Comparison of ENCODE assay signal across 27 cellular contexts in genomic region chr14:55535521-55536207, GRCh38. TPM values are rescaled to one million over a fixed set of nuclear protein-coding genes. Genes with fewer than 3 reads are reported as not detected.
DNase-seq lines count a peak whose midpoint lies in the region; ATAC-seq, FAIRE-seq and TF ChIP-seq lines count a peak whose summit lies in the region.
"Had no signal": no experiment of that assay in that cellular context is flagged by ENCODE, and none has a peak within 500 bp of the region (broad histone marks: within the 10 kb centered on the region; RNA-seq: fewer than 3 reads in every experiment).

No MANE protein-coding gene starts in this region.

- ATAC-seq in GM18511 (IDR thresholded peaks at IDR 0.05; ENCODE audit: unreplicated experiment): peak; percentile 26
- peak; percentile 83 for ATAC-seq in PC-3
- ATAC-seq in GM21723 (IDR thresholded peaks at IDR 0.05; ENCODE audit: unreplicated experiment): no peak
- ATAC-seq: activated CD4-positive, CD25-positive, alpha-beta regulatory T cell treated with anti-CD3 and anti-CD28 coated beads, Interleukin-2, amount 50 U/mL, for 24 hours; activated CD8-positive, alpha-beta T cell treated with anti-CD3 and anti-CD28 coated beads for 36 hours; body of pancreas; HCT116; heart right ventricle; left cardiac atrium; right lobe of liver; stimulated activated effector memory CD8-positive, alpha-beta T cell treated with anti-CD3 and anti-CD28 coated beads, Interleukin-12 subunit alpha, Interleukin-12 subunit beta, amount 100 ng/mL, for 72 hours had no signal

- no peak overlapping the region for H3K4me3 ChIP-seq in PC-3 (ENCODE audit: low read length)
- no peak overlapping the region for H3K4me3 ChIP-seq in endothelial cell of umbilical vein (replicated peaks in 1 of 3; ENCODE audit: insufficient read depth in 1 of 3, low read depth in 1 of 3, low read length in 3 of 3)
- H3K4me3 ChIP-seq in mesendoderm (ENCODE audit: low read length): no peak overlapping the region
- no peak overlapping the region for H3K4me3 ChIP-seq in foreskin fibroblast (ENCODE audit: low read depth in 1 of 2, low read length in 2 of 2)
- H3K4me3 ChIP-seq: BLaER1, body of pancreas, GM12878, heart right ventricle, Peyer's patch, right lobe of liver, upper lobe of left lung had no signal

- H3K18ac ChIP-seq in mesendoderm (ENCODE audit: low read length): no peak overlapping the region

- no peak overlapping the region for H3K4ac ChIP-seq in mesendoderm (ENCODE audit: low read depth, low read length)

- TF ChIP-seq CTCF in PC-3 (conservative IDR thresholded peaks at IDR 0.05; ENCODE audit: low read depth, low read length) (no peak), endothelial cell of umbilical vein (IDR thresholded peaks at IDR 0.05; ENCODE audit: extremely low read depth in 1 of 2, insufficient read depth in 1 of 2, low read depth in 1 of 2, low read length in 2 of 2) (no peak), foreskin fibroblast (IDR thresholded peaks at IDR 0.05; ENCODE audit: low read depth, low read length) (no peak)

- CTCF ChIA-PET in PC-3 (lab: Charles Lee): no interaction called here
- CTCF ChIA-PET in endothelial cell of umbilical vein (lab: Charles Lee): interaction anchor here (0.6 to 1.4 kb wide), 8 partner anchors 12 to 968 kb away, joined by 3 to 6 read pairs (median 3); no protein-coding TSS in a partner anchor

- no peaks in the 10 kb centered on the region for H3K79me1 ChIP-seq in mesendoderm (ENCODE audit: low read length)

- no peak overlapping the region for H2AK5ac ChIP-seq in mesendoderm (ENCODE audit: low read length)

- dilution Hi-C loops in endothelial cell of umbilical vein (cut with MboI; ENCODE audit: extremely low pct_ligation_motif_present, low sequenced_read_pairs): no loop called here

- no peaks in the 10 kb centered on the region for H3K27me3 ChIP-seq in PC-3 (ENCODE audit: low read length)
- H3K27me3 ChIP-seq in endothelial cell of umbilical vein (ENCODE audit: control insufficient read depth in 2 of 2, insufficient read depth in 2 of 2, low read length in 2 of 2): no peaks in the 10 kb centered on the region
- no peaks in the 10 kb centered on the region for H3K27me3 ChIP-seq in mesendoderm (ENCODE audit: insufficient read depth, low read length, poor library complexity)
- H3K27me3 ChIP-seq: BLaER1, body of pancreas, heart right ventricle, Peyer's patch, right lobe of liver, upper lobe of left lung had no signal

- H3K56ac ChIP-seq in mesendoderm (ENCODE audit: low read length): no peak overlapping the region

- H3K4me2 ChIP-seq in PC-3 (ENCODE audit: low read length): peak overlapping the region; percentile 23
- peak overlapping the region; percentile 35 for H3K4me2 ChIP-seq in endothelial cell of umbilical vein (ENCODE audit: insufficient read depth, low read length)
- H3K4me2 ChIP-seq in mesendoderm (ENCODE audit: low read length): no peak overlapping the region
- H3K4me2 ChIP-seq: BLaER1 had no signal

- peak; percentile 87 for FAIRE-seq in endothelial cell of umbilical vein (lab: Jason Lieb, UNC)
- FAIRE-seq: GM12878 had no signal

- H3K9me3 ChIP-seq in PC-3 (ENCODE audit: low read length) (no peaks in the 10 kb centered on the region), endothelial cell of umbilical vein (replicated peaks; ENCODE audit: control insufficient read depth, insufficient read depth, low read length) (no peaks in the 10 kb centered on the region)
- H3K9me3 ChIP-seq: body of pancreas, right lobe of liver had no signal

- H2BK5ac ChIP-seq in mesendoderm (ENCODE audit: low read length): no peak overlapping the region

- H3K23ac ChIP-seq in mesendoderm (ENCODE audit: low read length): no peak overlapping the region

- BruUV-seq in PC-3 (replicated peaks; lab: Mats Ljungman, UMichigan) (no TSS peak), endothelial cell of umbilical vein (replicated peaks; lab: Mats Ljungman, UMichigan) (no TSS peak)

- H3K9me2 ChIP-seq in PC-3 (replicated peaks; ENCODE audit: low read length): no peaks in the 10 kb centered on the region

- H4K5ac ChIP-seq in mesendoderm (ENCODE audit: low read length): no peak overlapping the region

- POLR2A ChIA-PET in PC-3 (lab: Charles Lee; ENCODE audit: unreplicated experiment): no interaction called here
- POLR2A ChIA-PET in endothelial cell of umbilical vein (lab: Charles Lee): interaction anchor here (0.6 kb wide), 2 partner anchors 15 to 117 kb away, joined by 3 read pairs; no protein-coding TSS in a partner anchor

- H3F3A ChIP-seq in PC-3 (ENCODE audit: low read length, unreplicated experiment): peaks cover 7% of the 10 kb centered on the region

- H3K4me1 ChIP-seq in PC-3 (ENCODE audit: insufficient read depth, low read length) (peaks cover 21% of the 10 kb centered on the region), endothelial cell of umbilical vein (ENCODE audit: control insufficient read depth, extremely low read depth, insufficient read depth, low read length) (peaks cover 10% of the 10 kb centered on the region), mesendoderm (ENCODE audit: control insufficient read depth, low read depth, low read length) (no peaks in the 10 kb centered on the region)
- H3K4me1 ChIP-seq: BLaER1, body of pancreas, heart right ventricle, Peyer's patch, right lobe of liver, upper lobe of left lung had no signal

- no peaks in the 10 kb centered on the region for H4K20me1 ChIP-seq in PC-3 (ENCODE audit: low read length)
- no peaks in the 10 kb centered on the region for H4K20me1 ChIP-seq in endothelial cell of umbilical vein (replicated peaks; ENCODE audit: control insufficient read depth, extremely low read depth, insufficient read depth, low read length)
- H4K20me1 ChIP-seq: BLaER1 had no signal

- intact Hi-C loops in PC-3 (cut with micrococcal nuclease): no loop called here
- intact Hi-C loops in endothelial cell of umbilical vein (cut with micrococcal nuclease): no loop called here

- no CpG with 5 or more reads among the region's 2 CpGs for WGBS in mesendoderm (ENCODE audit: extremely low coverage, insufficient coverage, low lambda C conversion rate)

- no peak overlapping the region for H4K8ac ChIP-seq in mesendoderm (ENCODE audit: low read depth, low read length)

- H2AFZ ChIP-seq in PC-3 (ENCODE audit: low read length) (no peak overlapping the region), endothelial cell of umbilical vein (ENCODE audit: low read depth, low read length) (no peak overlapping the region)

- no peak for TF ChIP-seq POLR2A in endothelial cell of umbilical vein (IDR thresholded peaks at IDR 0.05; ENCODE audit: low read depth, low read length)

- H3K9ac ChIP-seq in PC-3 (ENCODE audit: low read length) (no peak overlapping the region), endothelial cell of umbilical vein (replicated peaks; ENCODE audit: extremely low read depth, insufficient read depth, low read length) (no peak overlapping the region), mesendoderm (ENCODE audit: low read length) (no peak overlapping the region)
- H3K9ac ChIP-seq: BLaER1 had no signal

- H3K79me2 ChIP-seq in PC-3 (ENCODE audit: low read length) (no peaks in the 10 kb centered on the region), endothelial cell of umbilical vein (ENCODE audit: control insufficient read depth, insufficient read depth, low read length) (no peaks in the 10 kb centered on the region), mesendoderm (ENCODE audit: control insufficient read depth, insufficient read depth, low read length) (no peaks in the 10 kb centered on the region)

- H3K36me3 ChIP-seq in PC-3 (ENCODE audit: low read depth, low read length) (no peaks in the 10 kb centered on the region), endothelial cell of umbilical vein (ENCODE audit: control insufficient read depth in 2 of 2, extremely low read depth in 1 of 2, insufficient read depth in 2 of 2, low read length in 2 of 2) (no peaks in the 10 kb centered on the region), mesendoderm (ENCODE audit: control insufficient read depth, insufficient read depth, low read length) (no peaks in the 10 kb centered on the region)
- H3K36me3 ChIP-seq: BLaER1, heart right ventricle, Peyer's patch, right lobe of liver, upper lobe of left lung had no signal

- no peaks in the 10 kb centered on the region for H3K9me1 ChIP-seq in endothelial cell of umbilical vein (replicated peaks; ENCODE audit: control insufficient read depth, extremely low read depth, insufficient read depth, low read length)

- H2BK120ac ChIP-seq in mesendoderm (ENCODE audit: low read depth, low read length): no peak overlapping the region

- H2BK15ac ChIP-seq in mesendoderm (replicated peaks; ENCODE audit: low read depth): no peak overlapping the region

- peak; percentile 88 for DNase-seq in PC-3
- DNase-seq in endothelial cell of umbilical vein (ENCODE audit: low read depth, low spot score): peak; percentile 43
- peak; percentile 18 for DNase-seq in mesendoderm
- no peak for DNase-seq in NK-92 (lab: John Stamatoyannopoulos, UW; ENCODE audit: unreplicated experiment)
- DNase-seq in RPMI8226: no peak
- no peak for DNase-seq in foreskin fibroblast
- DNase-seq: activated CD8-positive, alpha-beta T cell treated with anti-CD3 and anti-CD28 coated beads for 36 hours; activated gamma-delta T cell; body of pancreas; heart right ventricle; left cardiac atrium; NCI-H1092 treated with DMSO at 0.1 percent for 48 hours; NCI-H187 treated with DMSO at 0.1 percent for 48 hours; NCI-H2171 treated with DMSO at 0.1 percent for 48 hours; Peyer's patch; posterior cingulate gyrus; right lobe of liver; stimulated activated CD4-positive, alpha-beta T cell treated with anti-CD3 and anti-CD28 coated beads, Interleukin-12 subunit alpha, Interleukin-12 subunit beta, amount 100 ng/mL, for 4 hours; stimulated activated CD4-positive, alpha-beta T cell treated with anti-CD3 and anti-CD28 coated beads, Interleukin-4, amount 100 ng/mL, for 24 hours; upper lobe of left lung had no signal

- H3K27ac ChIP-seq in PC-3 (ENCODE audit: low read length): peak overlapping the region; percentile 9
- H3K27ac ChIP-seq in endothelial cell of umbilical vein (ENCODE audit: insufficient read depth, low read depth, low read length): no peak overlapping the region
- H3K27ac ChIP-seq in mesendoderm (ENCODE audit: low read depth, low read length): no peak overlapping the region
- H3K27ac ChIP-seq: BLaER1, body of pancreas, heart right ventricle, Peyer's patch, right lobe of liver, upper lobe of left lung had no signal

RNA-seq across cellular contexts. Expression of gene KTN1, which starts 44.3 kb away (rescaled TPM):
- total RNA-seq in PC-3 (2014; rRNA removed): 249 and 251 TPM in 2 replicates
- 135 and 148 TPM in 2 replicates for total RNA-seq in endothelial cell of umbilical vein
- 21.2 and 33.2 TPM in 2 replicates for polyA plus RNA-seq in endothelial cell of umbilical vein
- polyA plus RNA-seq in endothelial cell of umbilical vein (2011; cell fraction: cytosol; rRNA removed): 40.5 and 47.4 TPM in 2 replicates
- 66.0 and 97.3 TPM in 2 replicates for polyA plus RNA-seq in endothelial cell of umbilical vein (2011; cell fraction: nucleus; rRNA removed)
- polyA plus RNA-seq in endothelial cell of umbilical vein (2012): 98.0 and 138 TPM in 2 replicates
- polyA minus RNA-seq in endothelial cell of umbilical vein: 19.7 and 32.3 TPM in 2 replicates
- 55.5 TPM for polyA minus RNA-seq in endothelial cell of umbilical vein (2011; cell fraction: cytosol; rRNA and poly(A)+ RNA removed)
- polyA minus RNA-seq in endothelial cell of umbilical vein (2011; cell fraction: nucleus; rRNA and poly(A)+ RNA removed): 97.9 and 133 TPM in 2 replicates
- 177 TPM for polyA plus RNA-seq in mesendoderm (2013, experiment 1 of 2)
- polyA plus RNA-seq in mesendoderm (2013, experiment 2 of 2): 176 TPM

Comparison
In these comparisons a context has a peak if more than half of its experiments do, and no peak if none do; other contexts are left out.
1. DNase-seq: peak in PC-3 (single experiment), endothelial cell of umbilical vein (single experiment) and mesendoderm (single experiment); none in NK-92 (single experiment), RPMI8226 (single experiment) and foreskin fibroblast (0 of 2).